Comparison of ENCODE assay signal across 1 cellular context in the genomic region with DNA sequence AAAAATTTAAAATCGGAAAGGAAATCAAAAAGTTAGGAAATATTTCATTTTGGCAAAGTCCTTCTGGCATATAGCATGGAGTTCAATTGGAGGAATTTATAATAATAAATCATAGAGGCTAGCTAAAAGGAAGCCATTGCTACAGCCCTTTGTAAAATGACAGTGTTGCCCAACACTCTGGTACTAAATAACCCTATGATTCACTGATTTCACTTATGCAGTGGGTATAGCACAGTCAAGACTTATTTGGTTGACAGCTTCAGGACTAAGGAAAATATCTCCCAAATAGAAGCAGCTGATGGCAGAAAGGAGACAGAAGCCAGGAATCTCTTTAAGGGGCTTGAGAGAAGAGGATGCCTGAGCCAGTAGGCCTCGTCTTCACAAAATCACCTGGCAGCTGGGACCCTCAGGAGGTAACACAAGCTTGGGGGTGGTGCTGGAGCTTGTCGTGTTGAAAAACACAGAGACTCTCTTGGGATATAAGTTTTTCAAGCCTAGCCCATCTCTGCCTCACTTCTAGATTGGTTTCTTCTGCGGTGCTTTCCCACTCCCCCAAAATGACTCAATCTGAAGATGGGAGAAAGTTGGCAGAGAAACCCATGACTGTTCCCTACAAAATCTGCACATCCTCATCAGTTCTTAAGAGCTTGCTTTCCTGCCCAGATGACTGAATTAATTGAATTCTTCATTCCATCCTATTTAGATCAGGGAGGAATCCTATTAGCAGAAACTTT.
TF ChIP-seq lines count a peak whose summit lies in the region.

No MANE protein-coding gene starts in this region.

TF ChIP-seq in IMR-90, 13 proteins besides CTCF, POLR2A, EP300 and RAD21:
- TF ChIP-seq CEBPB (IDR thresholded peaks at IDR 0.05; ENCODE audit: low read depth, low read length), result peak; percentile 67; the same call in 1 of the 2 replicates
- no peak for TF ChIP-seq MAZ (IDR thresholded peaks at IDR 0.05; ENCODE audit: borderline replicate concordance, low read depth, low read length)
